In the genomic region with DNA sequence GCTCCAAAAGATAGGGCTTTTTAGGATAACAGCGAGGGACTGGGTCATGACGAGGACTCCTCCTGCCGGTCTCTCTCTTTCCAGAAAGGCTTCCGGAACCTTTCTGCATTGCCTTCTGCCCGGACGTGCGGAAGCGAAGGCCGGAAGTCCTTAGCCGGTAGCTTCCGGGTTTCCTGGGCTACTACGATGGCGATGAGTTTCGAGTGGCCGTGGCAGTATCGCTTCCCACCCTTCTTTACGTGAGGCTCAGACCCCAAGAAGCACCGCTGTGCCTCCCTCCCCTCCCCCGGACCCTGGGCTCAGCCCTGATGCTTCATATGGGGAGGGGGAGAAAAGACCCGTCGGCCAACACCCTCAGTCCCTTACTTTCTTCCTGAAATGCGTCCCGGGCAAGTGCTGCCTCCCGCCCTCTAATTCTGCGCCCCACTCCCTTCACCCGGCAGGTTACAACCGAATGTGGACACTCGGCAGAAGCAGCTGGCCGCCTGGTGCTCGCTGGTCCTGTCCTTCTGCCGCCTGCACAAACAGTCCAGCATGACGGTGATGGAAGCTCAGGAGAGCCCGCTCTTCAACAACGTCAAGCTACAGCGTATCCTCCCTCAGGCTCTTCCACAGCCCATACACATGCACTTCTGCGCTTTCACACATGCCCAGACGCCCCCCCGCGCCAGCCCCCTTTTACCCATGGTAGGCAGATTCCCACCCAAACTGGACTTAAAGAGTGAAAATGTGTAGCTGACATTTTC, we compare ENCODE assay signal across 1 cellular context.
TF ChIP-seq lines count a peak whose summit lies in the region.

A gene (plus strand): TSS at position 160 of the 746 bp plus-strand sequence. CDS start 27 bp downstream, at position 187.

TF ChIP-seq in K562, 482 proteins besides CTCF, POLR2A, EP300 and RAD21 (continued from another document and continues in another):
- TF ChIP-seq, protein P1, sequence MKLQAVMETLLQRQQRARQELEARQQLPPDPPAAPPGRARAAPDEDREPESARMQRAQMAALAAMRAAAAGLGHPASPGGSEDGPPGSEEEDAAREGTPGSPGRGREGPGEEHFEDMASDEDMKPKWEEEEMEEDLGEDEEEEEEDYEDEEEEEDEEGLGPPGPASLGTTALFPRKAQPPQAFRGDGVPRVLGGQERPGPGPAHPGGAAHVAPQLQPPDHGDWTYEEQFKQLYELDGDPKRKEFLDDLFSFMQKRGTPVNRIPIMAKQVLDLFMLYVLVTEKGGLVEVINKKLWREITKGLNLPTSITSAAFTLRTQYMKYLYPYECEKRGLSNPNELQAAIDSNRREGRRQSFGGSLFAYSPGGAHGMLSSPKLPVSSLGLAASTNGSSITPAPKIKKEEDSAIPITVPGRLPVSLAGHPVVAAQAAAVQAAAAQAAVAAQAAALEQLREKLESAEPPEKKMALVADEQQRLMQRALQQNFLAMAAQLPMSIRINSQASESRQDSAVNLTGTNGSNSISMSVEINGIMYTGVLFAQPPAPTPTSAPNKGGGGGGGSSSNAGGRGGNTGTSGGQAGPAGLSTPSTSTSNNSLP (IDR thresholded peaks at IDR 0.05; ENCODE audit: borderline replicate concordance, low read depth, low read length), result no peak
- TF ChIP-seq SPI1 (IDR thresholded peaks at IDR 0.05; ENCODE audit: borderline replicate concordance, low read depth, low read length), result peak; percentile 41; the same call in 1 of the 2 replicates
- TF ChIP-seq, protein P2, sequence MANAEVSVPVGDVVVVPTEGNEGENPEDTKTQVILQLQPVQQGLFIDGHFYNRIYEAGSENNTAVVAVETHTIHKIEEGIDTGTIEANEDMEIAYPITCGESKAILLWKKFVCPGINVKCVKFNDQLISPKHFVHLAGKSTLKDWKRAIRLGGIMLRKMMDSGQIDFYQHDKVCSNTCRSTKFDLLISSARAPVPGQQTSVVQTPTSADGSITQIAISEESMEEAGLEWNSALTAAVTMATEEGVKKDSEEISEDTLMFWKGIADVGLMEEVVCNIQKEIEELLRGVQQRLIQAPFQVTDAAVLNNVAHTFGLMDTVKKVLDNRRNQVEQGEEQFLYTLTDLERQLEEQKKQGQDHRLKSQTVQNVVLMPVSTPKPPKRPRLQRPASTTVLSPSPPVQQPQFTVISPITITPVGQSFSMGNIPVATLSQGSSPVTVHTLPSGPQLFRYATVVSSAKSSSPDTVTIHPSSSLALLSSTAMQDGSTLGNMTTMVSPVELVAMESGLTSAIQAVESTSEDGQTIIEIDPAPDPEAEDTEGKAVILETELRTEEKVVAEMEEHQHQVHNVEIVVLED (CRISPR knock-in tag; IDR thresholded peaks at IDR 0.05), result peak; percentile 53; the same call in 1 of the 2 replicates
- TF ChIP-seq SMARCA4 (IDR thresholded peaks at IDR 0.05), result 0 out of 2 replicates have a peak, but pooled peaks have one; percentile 26
- TF ChIP-seq, protein P3, sequence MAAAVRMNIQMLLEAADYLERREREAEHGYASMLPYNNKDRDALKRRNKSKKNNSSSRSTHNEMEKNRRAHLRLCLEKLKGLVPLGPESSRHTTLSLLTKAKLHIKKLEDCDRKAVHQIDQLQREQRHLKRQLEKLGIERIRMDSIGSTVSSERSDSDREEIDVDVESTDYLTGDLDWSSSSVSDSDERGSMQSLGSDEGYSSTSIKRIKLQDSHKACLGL (CRISPR knock-in tag; IDR thresholded peaks at IDR 0.05; ENCODE audit: borderline replicate concordance, poor library complexity, severe bottlenecking), result peak; percentile 32
- TF ChIP-seq ATF1 (CRISPR knock-in tag; IDR thresholded peaks at IDR 0.05), result no peak
- peak; percentile 62 for TF ChIP-seq ATF1 (tag; IDR thresholded peaks at IDR 0.05)
- TF ChIP-seq, protein P4, sequence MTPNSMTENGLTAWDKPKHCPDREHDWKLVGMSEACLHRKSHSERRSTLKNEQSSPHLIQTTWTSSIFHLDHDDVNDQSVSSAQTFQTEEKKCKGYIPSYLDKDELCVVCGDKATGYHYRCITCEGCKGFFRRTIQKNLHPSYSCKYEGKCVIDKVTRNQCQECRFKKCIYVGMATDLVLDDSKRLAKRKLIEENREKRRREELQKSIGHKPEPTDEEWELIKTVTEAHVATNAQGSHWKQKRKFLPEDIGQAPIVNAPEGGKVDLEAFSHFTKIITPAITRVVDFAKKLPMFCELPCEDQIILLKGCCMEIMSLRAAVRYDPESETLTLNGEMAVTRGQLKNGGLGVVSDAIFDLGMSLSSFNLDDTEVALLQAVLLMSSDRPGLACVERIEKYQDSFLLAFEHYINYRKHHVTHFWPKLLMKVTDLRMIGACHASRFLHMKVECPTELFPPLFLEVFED (CRISPR knock-in tag; conservative IDR thresholded peaks at IDR 0.05), result no peak
- peak; percentile 49; the same call in 1 of the 2 replicates for TF ChIP-seq ZBTB17 (CRISPR knock-in tag; IDR thresholded peaks at IDR 0.05)
- TF ChIP-seq ELF2 (CRISPR knock-in tag; IDR thresholded peaks at IDR 0.05), result peak; percentile 93
- TF ChIP-seq, protein P5, sequence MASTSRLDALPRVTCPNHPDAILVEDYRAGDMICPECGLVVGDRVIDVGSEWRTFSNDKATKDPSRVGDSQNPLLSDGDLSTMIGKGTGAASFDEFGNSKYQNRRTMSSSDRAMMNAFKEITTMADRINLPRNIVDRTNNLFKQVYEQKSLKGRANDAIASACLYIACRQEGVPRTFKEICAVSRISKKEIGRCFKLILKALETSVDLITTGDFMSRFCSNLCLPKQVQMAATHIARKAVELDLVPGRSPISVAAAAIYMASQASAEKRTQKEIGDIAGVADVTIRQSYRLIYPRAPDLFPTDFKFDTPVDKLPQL (IDR thresholded peaks at IDR 0.05; ENCODE audit: extremely low read depth, insufficient read length), result peak; percentile 29
- no peak for TF ChIP-seq MYBL2 (IDR thresholded peaks at IDR 0.05; ENCODE audit: low read depth)
- no peak for TF ChIP-seq MYBL2 (CRISPR knock-in tag; IDR thresholded peaks at IDR 0.05; ENCODE audit: borderline replicate concordance)
- TF ChIP-seq GABPB2 (CRISPR knock-in tag; conservative IDR thresholded peaks at IDR 0.05), result no peak
- peak; percentile 93 for TF ChIP-seq POLR2B (IDR thresholded peaks at IDR 0.05; ENCODE audit: low read depth, partially characterized antibody)
- TF ChIP-seq FOXM1 (IDR thresholded peaks at IDR 0.05; ENCODE audit: low read depth), result no peak
- no peak for TF ChIP-seq FOXM1 (CRISPR knock-in tag; IDR thresholded peaks at IDR 0.05; ENCODE audit: low read depth)
- no peak for TF ChIP-seq KDM1A (IDR thresholded peaks at IDR 0.05)
- peak; percentile 72 for TF ChIP-seq CXXC5 (CRISPR knock-in tag; IDR thresholded peaks at IDR 0.05)
- peak; percentile 68; the same call in 1 of the 2 replicates for TF ChIP-seq GTF2F1 (IDR thresholded peaks at IDR 0.05; ENCODE audit: low read depth, low read length)
- peak; percentile 50; the same call in 1 of the 2 replicates for TF ChIP-seq NFRKB (IDR thresholded peaks at IDR 0.05; ENCODE audit: low read depth)
- no peak for TF ChIP-seq FOXK1 (CRISPR knock-in tag; IDR thresholded peaks at IDR 0.05; ENCODE audit: borderline replicate concordance)
- TF ChIP-seq ZNF41 (CRISPR knock-in tag; conservative IDR thresholded peaks at IDR 0.05), result peak; percentile 26; the same call in 1 of the 2 replicates
- no peak for TF ChIP-seq RBM34 (IDR thresholded peaks at IDR 0.05; ENCODE audit: borderline replicate concordance, insufficient read depth, low read length)
- TF ChIP-seq RBFOX2 (IDR thresholded peaks at IDR 0.05; ENCODE audit: low read depth, low read length), result peak; percentile 83
- TF ChIP-seq, protein P6, sequence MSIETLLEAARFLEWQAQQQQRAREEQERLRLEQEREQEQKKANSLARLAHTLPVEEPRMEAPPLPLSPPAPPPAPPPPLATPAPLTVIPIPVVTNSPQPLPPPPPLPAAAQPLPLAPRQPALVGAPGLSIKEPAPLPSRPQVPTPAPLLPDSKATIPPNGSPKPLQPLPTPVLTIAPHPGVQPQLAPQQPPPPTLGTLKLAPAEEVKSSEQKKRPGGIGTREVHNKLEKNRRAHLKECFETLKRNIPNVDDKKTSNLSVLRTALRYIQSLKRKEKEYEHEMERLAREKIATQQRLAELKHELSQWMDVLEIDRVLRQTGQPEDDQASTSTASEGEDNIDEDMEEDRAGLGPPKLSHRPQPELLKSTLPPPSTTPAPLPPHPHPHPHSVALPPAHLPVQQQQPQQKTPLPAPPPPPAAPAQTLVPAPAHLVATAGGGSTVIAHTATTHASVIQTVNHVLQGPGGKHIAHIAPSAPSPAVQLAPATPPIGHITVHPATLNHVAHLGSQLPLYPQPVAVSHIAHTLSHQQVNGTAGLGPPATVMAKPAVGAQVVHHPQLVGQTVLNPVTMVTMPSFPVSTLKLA (conservative IDR thresholded peaks at IDR 0.05), result peak in 1 of 2 experiments; percentile 58; a peak in 1 of 4 replicates
- peak; percentile 98 for TF ChIP-seq GTF2E2 (tag; IDR thresholded peaks at IDR 0.05)
- TF ChIP-seq ZNF175 (CRISPR knock-in tag; IDR thresholded peaks at IDR 0.05; ENCODE audit: low read depth), result peak; percentile 54; the same call in 1 of the 2 replicates
- TF ChIP-seq C11orf30 (IDR thresholded peaks at IDR 0.05; ENCODE audit: low read depth), result peak; percentile 97
- TF ChIP-seq HIVEP1 (CRISPR knock-in tag; IDR thresholded peaks at IDR 0.05), result 0 out of 2 replicates have a peak, but pooled peaks have one; percentile 13
- TF ChIP-seq, protein P7, sequence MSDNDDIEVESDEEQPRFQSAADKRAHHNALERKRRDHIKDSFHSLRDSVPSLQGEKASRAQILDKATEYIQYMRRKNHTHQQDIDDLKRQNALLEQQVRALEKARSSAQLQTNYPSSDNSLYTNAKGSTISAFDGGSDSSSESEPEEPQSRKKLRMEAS (CRISPR knock-in tag; IDR thresholded peaks at IDR 0.05), result peak; percentile 27; the same call in 1 of the 2 replicates
- no peak for TF ChIP-seq NFE2 (IDR thresholded peaks at IDR 0.05; ENCODE audit: low read depth)
- peak; percentile 34; the same call in 1 of the 2 replicates for TF ChIP-seq STAT5A (IDR thresholded peaks at IDR 0.05; ENCODE audit: borderline replicate concordance, low read length)
- TF ChIP-seq, protein P8, sequence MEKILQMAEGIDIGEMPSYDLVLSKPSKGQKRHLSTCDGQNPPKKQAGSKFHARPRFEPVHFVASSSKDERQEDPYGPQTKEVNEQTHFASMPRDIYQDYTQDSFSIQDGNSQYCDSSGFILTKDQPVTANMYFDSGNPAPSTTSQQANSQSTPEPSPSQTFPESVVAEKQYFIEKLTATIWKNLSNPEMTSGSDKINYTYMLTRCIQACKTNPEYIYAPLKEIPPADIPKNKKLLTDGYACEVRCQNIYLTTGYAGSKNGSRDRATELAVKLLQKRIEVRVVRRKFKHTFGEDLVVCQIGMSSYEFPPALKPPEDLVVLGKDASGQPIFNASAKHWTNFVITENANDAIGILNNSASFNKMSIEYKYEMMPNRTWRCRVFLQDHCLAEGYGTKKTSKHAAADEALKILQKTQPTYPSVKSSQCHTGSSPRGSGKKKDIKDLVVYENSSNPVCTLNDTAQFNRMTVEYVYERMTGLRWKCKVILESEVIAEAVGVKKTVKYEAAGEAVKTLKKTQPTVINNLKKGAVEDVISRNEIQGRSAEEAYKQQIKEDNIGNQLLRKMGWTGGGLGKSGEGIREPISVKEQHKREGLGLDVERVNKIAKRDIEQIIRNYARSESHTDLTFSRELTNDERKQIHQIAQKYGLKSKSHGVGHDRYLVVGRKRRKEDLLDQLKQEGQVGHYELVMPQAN (IDR thresholded peaks at IDR 0.05; ENCODE audit: borderline replicate concordance), result peak; percentile 69; the same call in 1 of the 2 replicates
- TF ChIP-seq MCM2 (IDR thresholded peaks at IDR 0.05; ENCODE audit: low read depth), result no peak
- peak; percentile 99 for TF ChIP-seq GABPA (tag; conservative IDR thresholded peaks at IDR 0.05; ENCODE audit: low read depth)
- TF ChIP-seq, protein P9, sequence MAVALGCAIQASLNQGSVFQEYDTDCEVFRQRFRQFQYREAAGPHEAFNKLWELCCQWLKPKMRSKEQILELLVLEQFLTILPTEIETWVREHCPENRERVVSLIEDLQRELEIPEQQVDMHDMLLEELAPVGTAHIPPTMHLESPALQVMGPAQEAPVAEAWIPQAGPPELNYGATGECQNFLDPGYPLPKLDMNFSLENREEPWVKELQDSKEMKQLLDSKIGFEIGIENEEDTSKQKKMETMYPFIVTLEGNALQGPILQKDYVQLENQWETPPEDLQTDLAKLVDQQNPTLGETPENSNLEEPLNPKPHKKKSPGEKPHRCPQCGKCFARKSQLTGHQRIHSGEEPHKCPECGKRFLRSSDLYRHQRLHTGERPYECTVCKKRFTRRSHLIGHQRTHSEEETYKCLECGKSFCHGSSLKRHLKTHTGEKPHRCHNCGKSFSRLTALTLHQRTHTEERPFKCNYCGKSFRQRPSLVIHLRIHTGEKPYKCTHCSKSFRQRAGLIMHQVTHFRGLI (CRISPR knock-in tag; IDR thresholded peaks at IDR 0.05), result no peak
- TF ChIP-seq SMAD3 (CRISPR knock-in tag; conservative IDR thresholded peaks at IDR 0.05), result peak; percentile 57; the same call in 1 of the 2 replicates
- TF ChIP-seq TAF9B (IDR thresholded peaks at IDR 0.05; ENCODE audit: partially characterized antibody), result peak; percentile 98
- TF ChIP-seq, protein P10, sequence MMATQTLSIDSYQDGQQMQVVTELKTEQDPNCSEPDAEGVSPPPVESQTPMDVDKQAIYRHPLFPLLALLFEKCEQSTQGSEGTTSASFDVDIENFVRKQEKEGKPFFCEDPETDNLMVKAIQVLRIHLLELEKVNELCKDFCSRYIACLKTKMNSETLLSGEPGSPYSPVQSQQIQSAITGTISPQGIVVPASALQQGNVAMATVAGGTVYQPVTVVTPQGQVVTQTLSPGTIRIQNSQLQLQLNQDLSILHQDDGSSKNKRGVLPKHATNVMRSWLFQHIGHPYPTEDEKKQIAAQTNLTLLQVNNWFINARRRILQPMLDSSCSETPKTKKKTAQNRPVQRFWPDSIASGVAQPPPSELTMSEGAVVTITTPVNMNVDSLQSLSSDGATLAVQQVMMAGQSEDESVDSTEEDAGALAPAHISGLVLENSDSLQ (IDR thresholded peaks at IDR 0.05), result peak; percentile 78
- peak in 2 of 3 experiments; percentile 77 to 87 for TF ChIP-seq YY1 (IDR thresholded peaks at IDR 0.05; ENCODE audit: borderline replicate concordance in 1 of 3, control insufficient read depth in 1 of 3, extremely low read depth in 1 of 3, insufficient read depth in 3 of 3, insufficient read length in 1 of 3, insufficient replicate concordance in 2 of 3, low read depth in 1 of 3, low read length in 2 of 3)
- TF ChIP-seq MYC (IDR thresholded peaks at IDR 0.05; ENCODE audit: low read depth, low read length), result peak; percentile 74
- TF ChIP-seq MYC (CRISPR knock-in tag; IDR thresholded peaks at IDR 0.05; ENCODE audit: borderline replicate concordance, low read depth), result no peak
- TF ChIP-seq TBL1XR1 (IDR thresholded peaks at IDR 0.05; ENCODE audit: low read length in 2 of 2), result peak; percentile 58 to 59; a peak in 1 of 4 replicates
- TF ChIP-seq SUPT5H (IDR thresholded peaks at IDR 0.05), result peak; percentile 93
- TF ChIP-seq, protein P11, sequence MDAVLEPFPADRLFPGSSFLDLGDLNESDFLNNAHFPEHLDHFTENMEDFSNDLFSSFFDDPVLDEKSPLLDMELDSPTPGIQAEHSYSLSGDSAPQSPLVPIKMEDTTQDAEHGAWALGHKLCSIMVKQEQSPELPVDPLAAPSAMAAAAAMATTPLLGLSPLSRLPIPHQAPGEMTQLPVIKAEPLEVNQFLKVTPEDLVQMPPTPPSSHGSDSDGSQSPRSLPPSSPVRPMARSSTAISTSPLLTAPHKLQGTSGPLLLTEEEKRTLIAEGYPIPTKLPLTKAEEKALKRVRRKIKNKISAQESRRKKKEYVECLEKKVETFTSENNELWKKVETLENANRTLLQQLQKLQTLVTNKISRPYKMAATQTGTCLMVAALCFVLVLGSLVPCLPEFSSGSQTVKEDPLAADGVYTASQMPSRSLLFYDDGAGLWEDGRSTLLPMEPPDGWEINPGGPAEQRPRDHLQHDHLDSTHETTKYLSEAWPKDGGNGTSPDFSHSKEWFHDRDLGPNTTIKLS (IDR thresholded peaks at IDR 0.05; ENCODE audit: borderline replicate concordance, low read depth), result peak; percentile 60
- peak; percentile 84 for TF ChIP-seq ETV1 (tag; conservative IDR thresholded peaks at IDR 0.05; ENCODE audit: low read depth)
- TF ChIP-seq ZC3H4 (CRISPR knock-in tag; IDR thresholded peaks at IDR 0.05; ENCODE audit: borderline replicate concordance), result no peak
- TF ChIP-seq POLR2AphosphoS2 (IDR thresholded peaks at IDR 0.05; ENCODE audit: low read length), result peak; percentile 81; the same call in 1 of the 2 replicates
